8 cellular contexts compared by ENCODE assay signal in the genomic region with DNA sequence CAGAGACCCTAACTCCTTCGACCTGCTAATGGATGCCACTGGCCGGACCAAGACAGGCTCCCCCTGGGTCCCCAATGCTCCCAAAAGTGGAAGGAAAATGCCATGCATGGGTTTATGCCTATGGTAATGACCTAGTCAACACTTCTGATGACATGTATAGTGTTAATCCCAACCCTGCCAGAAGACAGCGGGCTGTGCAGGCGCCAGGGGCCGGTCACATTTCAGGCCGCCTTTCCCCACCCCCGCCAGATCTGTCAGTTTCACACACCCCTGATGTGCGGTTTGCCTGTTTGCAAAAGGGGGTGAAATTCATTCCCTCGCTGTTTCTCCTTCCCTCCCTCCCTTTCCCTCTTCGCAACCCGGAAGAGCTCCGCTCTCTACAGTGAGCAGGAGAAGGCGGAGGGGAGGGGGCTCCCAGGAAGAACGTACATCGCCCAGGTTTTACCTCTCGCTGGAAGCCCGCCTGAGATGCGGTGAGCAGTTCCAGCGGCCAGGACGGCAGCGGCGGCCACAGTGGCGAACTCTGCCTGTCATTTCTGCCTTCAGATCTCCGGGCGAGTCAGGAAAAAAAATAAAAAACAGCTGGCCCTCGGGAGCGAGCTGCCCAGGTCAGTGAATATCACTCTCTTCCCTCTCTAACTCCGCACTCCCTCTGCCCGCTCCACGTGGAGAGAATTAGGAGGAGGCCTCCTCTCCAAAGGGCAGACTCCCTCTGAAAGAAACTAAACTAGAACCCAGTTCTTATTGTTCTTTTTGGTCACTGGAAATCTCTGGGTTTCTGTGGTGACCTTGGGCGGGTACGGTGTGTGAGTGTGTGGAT. TPM values are rescaled to one million over a fixed set of nuclear protein-coding genes. Genes with fewer than 3 reads are reported as not detected.
DNase-seq lines count a peak whose midpoint lies in the region; ATAC-seq and TF ChIP-seq lines count a peak whose summit lies in the region.

No MANE protein-coding gene starts in this region.

- peak; percentile 18 for DNase-seq in 8988T
- peak; percentile 43 for DNase-seq in activated naive CD8-positive, alpha-beta T cell treated with anti-CD3 and anti-CD28 coated beads, Interleukin-2, amount 10 ng/mL, durations not matched to agents 7 days and 5 days
- DNase-seq in lower lobe of right lung: no peak
- no peak for DNase-seq in uterus

- no peak overlapping the region for H3K27ac ChIP-seq in lower lobe of right lung
- no peak overlapping the region for H3K27ac ChIP-seq in uterus

- H3K4me1 ChIP-seq in lower lobe of right lung: peaks cover 34% of the 10 kb centered on the region
- H3K4me1 ChIP-seq in uterus: peaks cover 0 to 9% of the 10 kb centered on the region in 2 donors

- POLR2A ChIA-PET in activated naive CD8-positive, alpha-beta T cell treated with anti-CD3 and anti-CD28 coated beads, Interleukin-2, amount 10 ng/mL, durations not matched to agents 7 days and 5 days (lab: Charles Lee): no interaction called here

- H3K4me1 Mint-ChIP-seq in activated naive CD8-positive, alpha-beta T cell treated with anti-CD3 and anti-CD28 coated beads, Interleukin-2, amount 10 ng/mL, durations not matched to agents 7 days and 5 days: peaks cover 55% of the 10 kb centered on the region

- no peaks in the 10 kb centered on the region for H3K9me3 ChIP-seq in lower lobe of right lung
- H3K9me3 ChIP-seq in uterus: no peaks in the 10 kb centered on the region

- H3K4me3 ChIP-seq in lower lobe of right lung: peak overlapping the region; percentile 37
- no peak overlapping the region for H3K4me3 ChIP-seq in uterus

- H3K36me3 ChIP-seq in lower lobe of right lung (no peaks in the 10 kb centered on the region), uterus (no peaks in the 10 kb centered on the region)

- H3K27me3 ChIP-seq in lower lobe of right lung (ENCODE audit: low read depth) (peaks cover 100% of the 10 kb centered on the region), uterus (peaks cover 20 to 89% of the 10 kb centered on the region in 2 donors)

- peak; percentile 36 for ATAC-seq in GM19395 (IDR thresholded peaks at IDR 0.05; ENCODE audit: unreplicated experiment)
- no peak for ATAC-seq in activated naive CD8-positive, alpha-beta T cell treated with anti-CD3 and anti-CD28 coated beads, Interleukin-2, amount 10 ng/mL, durations not matched to agents 7 days and 5 days (ENCODE audit: low read depth)
- ATAC-seq in lower lobe of right lung: peak; percentile 14 to 21
- no peak for ATAC-seq in GM21619 (IDR thresholded peaks at IDR 0.05; ENCODE audit: unreplicated experiment)
- no peak for ATAC-seq in GM21737 (IDR thresholded peaks at IDR 0.05; ENCODE audit: unreplicated experiment)
- no peak for ATAC-seq in HG03159 (IDR thresholded peaks at IDR 0.05; ENCODE audit: unreplicated experiment)

- peaks cover 1% of the 10 kb centered on the region for H3K36me3 Mint-ChIP-seq in activated naive CD8-positive, alpha-beta T cell treated with anti-CD3 and anti-CD28 coated beads, Interleukin-2, amount 10 ng/mL, durations not matched to agents 7 days and 5 days

- peak overlapping the region; percentile 77 for H3K4me3 Mint-ChIP-seq in activated naive CD8-positive, alpha-beta T cell treated with anti-CD3 and anti-CD28 coated beads, Interleukin-2, amount 10 ng/mL, durations not matched to agents 7 days and 5 days

- H3K9me3 Mint-ChIP-seq in activated naive CD8-positive, alpha-beta T cell treated with anti-CD3 and anti-CD28 coated beads, Interleukin-2, amount 10 ng/mL, durations not matched to agents 7 days and 5 days: no peaks in the 10 kb centered on the region

- H3K27ac Mint-ChIP-seq in activated naive CD8-positive, alpha-beta T cell treated with anti-CD3 and anti-CD28 coated beads, Interleukin-2, amount 10 ng/mL, durations not matched to agents 7 days and 5 days: no peak overlapping the region

- intact Hi-C loops in lower lobe of right lung (cut with DNase I) (no loop called here), uterus (cut with DNase I; ENCODE audit: low total_unique reads) (no loop called here)

- TF ChIP-seq CTCF in lower lobe of right lung (IDR thresholded peaks at IDR 0.05) (no peak), uterus (IDR thresholded peaks at IDR 0.05) (no peak)

- no peak for TF ChIP-seq POLR2A in uterus (IDR thresholded peaks at IDR 0.05)

- H3K27me3 Mint-ChIP-seq in activated naive CD8-positive, alpha-beta T cell treated with anti-CD3 and anti-CD28 coated beads, Interleukin-2, amount 10 ng/mL, durations not matched to agents 7 days and 5 days: peaks cover 92% of the 10 kb centered on the region

RNA-seq across cellular contexts. Expression of gene GATA3, which starts 9.4 kb away (rescaled TPM):
- total RNA-seq in activated naive CD8-positive, alpha-beta T cell treated with anti-CD3 and anti-CD28 coated beads, Interleukin-2, amount 10 ng/mL, durations not matched to agents 7 days and 5 days: 10 to 100 TPM; 48.3 to 49.1 TPM
- total RNA-seq in lower lobe of right lung (4.6 TPM), uterus (1 to 10 TPM in 1 of 4 donors, under 1 TPM in 1, not detected in 2; 0.28 to 2.1 TPM)

Comparison
In these comparisons a context has a peak if more than half of its experiments do, and no peak if none do; other contexts are left out.
1. DNase-seq: peak in 8988T (single experiment) and activated naive CD8-positive, alpha-beta T cell treated with anti-CD3 and anti-CD28 coated beads, Interleukin-2, amount 10 ng/mL, durations not matched to agents 7 days and 5 days (single experiment); none in lower lobe of right lung (single experiment) and uterus (0 of 2).
2. ATAC-seq: peak in GM19395 (single experiment) and lower lobe of right lung (2 of 2); none in activated naive CD8-positive, alpha-beta T cell treated with anti-CD3 and anti-CD28 coated beads, Interleukin-2, amount 10 ng/mL, durations not matched to agents 7 days and 5 days (single experiment), GM21619 (single experiment), GM21737 (single experiment) and HG03159 (single experiment).